Comparison of ENCODE assay signal across 1 cellular context in genomic region chr1:228265167-228265566, GRCh38.
TF ChIP-seq lines count a peak whose summit lies in the region.

No MANE protein-coding gene starts in this region.

TF ChIP-seq in K562, 482 proteins besides CTCF, POLR2A, EP300 and RAD21 (continued from another document and continues in another):
- TF ChIP-seq MGA (IDR thresholded peaks at IDR 0.05) (no peak), ZKSCAN1 (IDR thresholded peaks at IDR 0.05; ENCODE audit: low read depth, low read length) (no peak), HNRNPH1 (optimal IDR thresholded peaks at IDR 0.05; ENCODE audit: low read depth, low read length) (no peak), ZFPM2 (CRISPR knock-in tag; IDR thresholded peaks at IDR 0.05) (no peak), SRSF7 (optimal IDR thresholded peaks at IDR 0.05; ENCODE audit: low read depth, low read length) (no peak), CBX3 (IDR thresholded peaks at IDR 0.05; ENCODE audit: borderline replicate concordance in 1 of 2, low read length in 2 of 2) (peak in 1 of 2 experiments; percentile 18; a peak in 1 of 3 replicates), NFYB (IDR thresholded peaks at IDR 0.05; ENCODE audit: extremely low read depth, insufficient read length) (no peak), TSHZ1 (CRISPR knock-in tag; IDR thresholded peaks at IDR 0.05) (no peak), COPS2 (conservative IDR thresholded peaks at IDR 0.05) (no peak), ELK3 (CRISPR knock-in tag; IDR thresholded peaks at IDR 0.05) (no peak), RNF2 (IDR thresholded peaks at IDR 0.05) (no peak), EWSR1 (IDR thresholded peaks at IDR 0.05; ENCODE audit: borderline replicate concordance, low read depth, partially characterized antibody) (no peak), ZNF316 (IDR thresholded peaks at IDR 0.05) (no peak), DIDO1 (tag; IDR thresholded peaks at IDR 0.05; ENCODE audit: low read depth) (no peak), IFI16 (CRISPR knock-in tag; IDR thresholded peaks at IDR 0.05) (no peak), HNRNPLL (IDR thresholded peaks at IDR 0.05; ENCODE audit: low read depth, low read length, poor library complexity, severe bottlenecking) (no peak), ZNF668 (CRISPR knock-in tag; IDR thresholded peaks at IDR 0.05) (no peak), RFX1 (IDR thresholded peaks at IDR 0.05) (no peak), PRMT5 (CRISPR knock-in tag; IDR thresholded peaks at IDR 0.05) (no peak), RBM39 (optimal IDR thresholded peaks at IDR 0.05; ENCODE audit: low read depth, low read length) (no peak), THRA (IDR thresholded peaks at IDR 0.05) (no peak), CCNT2 (IDR thresholded peaks at IDR 0.05; ENCODE audit: borderline replicate concordance, extremely low read depth, insufficient read length, low read depth, low read length) (no peak), TAF15 (IDR thresholded peaks at IDR 0.05; ENCODE audit: low read depth, low read length) (no peak), POLR2G (IDR thresholded peaks at IDR 0.05; ENCODE audit: low read depth, low read length) (no peak), ZNF766 (CRISPR knock-in tag; conservative IDR thresholded peaks at IDR 0.05) (no peak), XRCC5 (IDR thresholded peaks at IDR 0.05; ENCODE audit: low read depth, low read length) (no peak), SETDB1 (IDR thresholded peaks at IDR 0.05; ENCODE audit: low read length) (no peak), NFXL1 (CRISPR knock-in tag; IDR thresholded peaks at IDR 0.05) (no peak), TCFL5 (CRISPR knock-in tag; conservative IDR thresholded peaks at IDR 0.05) (no peak), SREBF2 (CRISPR knock-in tag; IDR thresholded peaks at IDR 0.05) (no peak), SPI1 (IDR thresholded peaks at IDR 0.05; ENCODE audit: borderline replicate concordance, low read depth, low read length) (no peak), KDM5B (IDR thresholded peaks at IDR 0.05; ENCODE audit: insufficient replicate concordance, low read depth, low read length) (no peak), ZNF280A (IDR thresholded peaks at IDR 0.05; ENCODE audit: low read depth, partially characterized antibody) (no peak), TGIF2 (CRISPR knock-in tag; IDR thresholded peaks at IDR 0.05) (no peak), FOSL1 (tag; conservative IDR thresholded peaks at IDR 0.05) (no peak), EGR1 (conservative IDR thresholded peaks at IDR 0.05) (no peak), TRIM28 (IDR thresholded peaks at IDR 0.05) (no peak), TCF7 (IDR thresholded peaks at IDR 0.05; ENCODE audit: borderline replicate concordance) (no peak), KAT2B (IDR thresholded peaks at IDR 0.05; ENCODE audit: low read depth, low read length) (no peak), ZNF431 (CRISPR knock-in tag; IDR thresholded peaks at IDR 0.05) (no peak), ZNF609 (CRISPR knock-in tag; IDR thresholded peaks at IDR 0.05; ENCODE audit: borderline replicate concordance) (no peak)
